Comparison of ENCODE assay signal across 8 cellular contexts in genomic region chr9:121271368-121272351, GRCh38. TPM values are rescaled to one million over a fixed set of nuclear protein-coding genes. Genes with fewer than 3 reads are reported as not detected.
DNase-seq lines count a peak whose midpoint lies in the region; ATAC-seq and TF ChIP-seq lines count a peak whose summit lies in the region.

No MANE protein-coding gene starts in this region.

- peak overlapping the region; percentile 15 to 89 for H3K27ac ChIP-seq in lung (ENCODE audit: low read depth in 1 of 2, low read length in 1 of 2)
- peak overlapping the region in 2 of 3 donors; percentile 42 to 48 for H3K27ac ChIP-seq in thyroid gland

- peak overlapping the region; percentile 72 for H2AFZ ChIP-seq in Loucy (ENCODE audit: low read length)

- no peaks in the 10 kb centered on the region for H3K9me2 ChIP-seq in Loucy (replicated peaks; ENCODE audit: low read depth, low read length)

- H3K9ac ChIP-seq in Loucy (ENCODE audit: low read depth, low read length, poor library complexity, severe bottlenecking), result peak overlapping the region; percentile 80

- ATAC-seq in lung (ENCODE audit: insufficient read depth, low FRiP score) (no peak), HG02973 (IDR thresholded peaks at IDR 0.05; ENCODE audit: unreplicated experiment) (no peak), HG02840 (IDR thresholded peaks at IDR 0.05; ENCODE audit: low FRiP score, unreplicated experiment) (no peak)

- no peak for TF ChIP-seq POLR2A in thyroid gland (IDR thresholded peaks at IDR 0.05)

- no peak for TF ChIP-seq CTCF in Loucy (conservative IDR thresholded peaks at IDR 0.05; ENCODE audit: low read length)
- TF ChIP-seq CTCF in brain (conservative IDR thresholded peaks at IDR 0.05), result no peak
- TF ChIP-seq CTCF in lung (IDR thresholded peaks at IDR 0.05; ENCODE audit: control extremely low read depth, extremely low read depth), result no peak
- no peak for TF ChIP-seq CTCF in thyroid gland (IDR thresholded peaks at IDR 0.05)

- intact Hi-C loops in thyroid gland (cut with DNase I), result no loop called here
- intact Hi-C loops in activated CD4-positive, alpha-beta memory T cell treated with anti-CD3 and anti-CD28 coated beads for 36 hours (cut with micrococcal nuclease), result no loop called here

- H3K27me3 ChIP-seq in Loucy (ENCODE audit: insufficient read depth, low read length, poor library complexity, severe bottlenecking) (no peaks in the 10 kb centered on the region), lung (ENCODE audit: control insufficient read depth, insufficient read depth) (no peaks in the 10 kb centered on the region), thyroid gland (no peaks in the 10 kb centered on the region)

- peak overlapping the region; percentile 17 to 96 (median 51) for H3K27ac Mint-ChIP-seq in brain
- no peak overlapping the region for H3K27ac Mint-ChIP-seq in activated CD4-positive, alpha-beta memory T cell treated with anti-CD3 and anti-CD28 coated beads for 36 hours

- H3K9me3 ChIP-seq in Loucy (ENCODE audit: insufficient read depth, low read depth, low read length) (no peaks in the 10 kb centered on the region), lung (ENCODE audit: control insufficient read depth in 2 of 2, insufficient read depth in 1 of 2, low read length in 1 of 2) (no peaks in the 10 kb centered on the region), thyroid gland (no peaks in the 10 kb centered on the region)

- H3K36me3 ChIP-seq in Loucy (ENCODE audit: insufficient read depth, low read length), result no peaks in the 10 kb centered on the region
- no peaks in the 10 kb centered on the region for H3K36me3 ChIP-seq in lung (ENCODE audit: control insufficient read depth in 2 of 2, insufficient read depth in 2 of 2, low read length in 2 of 2)
- H3K36me3 ChIP-seq in thyroid gland, result no peaks in the 10 kb centered on the region

- H3K79me2 ChIP-seq in Loucy (ENCODE audit: insufficient read depth, low read length), result peaks cover 12% of the 10 kb centered on the region

- peaks cover 3% of the 10 kb centered on the region; the same call in 1 of the 2 replicates for H3F3A ChIP-seq in Loucy (ENCODE audit: low read depth)

- H4K20me1 ChIP-seq in Loucy (ENCODE audit: insufficient read depth, low read length, poor library complexity, severe bottlenecking), result no peaks in the 10 kb centered on the region

- H3K36me3 Mint-ChIP-seq in brain, result no peaks in the 10 kb centered on the region
- no peaks in the 10 kb centered on the region for H3K36me3 Mint-ChIP-seq in activated CD4-positive, alpha-beta memory T cell treated with anti-CD3 and anti-CD28 coated beads for 36 hours

- peaks cover 66% of the 10 kb centered on the region for H3K4me1 ChIP-seq in Loucy (ENCODE audit: insufficient read depth, low read length, poor library complexity, severe bottlenecking)
- peaks cover 10 to 20% of the 10 kb centered on the region in 2 donors for H3K4me1 ChIP-seq in lung (ENCODE audit: control insufficient read depth in 2 of 2, insufficient read depth in 2 of 2, low read length in 2 of 2)
- peaks cover 29 to 56% of the 10 kb centered on the region in 2 donors for H3K4me1 ChIP-seq in thyroid gland

- peak overlapping the region; percentile 96 for H3K4me2 ChIP-seq in Loucy (ENCODE audit: low read depth, low read length, poor library complexity, severe bottlenecking)

- H3K9me3 Mint-ChIP-seq in brain, result peaks cover 0 to 3% (median 0%) of the 10 kb centered on the region in 5 experiments
- H3K9me3 Mint-ChIP-seq in activated CD4-positive, alpha-beta memory T cell treated with anti-CD3 and anti-CD28 coated beads for 36 hours, result no peaks in the 10 kb centered on the region

- POLR2A ChIA-PET in activated CD4-positive, alpha-beta memory T cell treated with anti-CD3 and anti-CD28 coated beads for 36 hours (lab: Charles Lee), result interaction anchor here (0.8 kb wide), 1 partner anchor 10 kb away, joined by 3 read pairs; no protein-coding TSS in a partner anchor

- 30 to 47% methylated on average over 13 of the region's 13 CpGs for WGBS in lung, 2 donors
- WGBS in thyroid gland, 2 donors, result 68 to 70% methylated on average over 13 of the region's 13 CpGs

- H3K4me3 ChIP-seq in Loucy (ENCODE audit: low read length, poor library complexity, severe bottlenecking) (peak overlapping the region; percentile 83), lung (no peak overlapping the region), thyroid gland (replicated peaks in 1 of 3) (no peak overlapping the region)

- H3K4me3 Mint-ChIP-seq in brain, result peak overlapping the region in 4 of 5 experiments; percentile 32 to 91 (median 66)
- no peak overlapping the region for H3K4me3 Mint-ChIP-seq in activated CD4-positive, alpha-beta memory T cell treated with anti-CD3 and anti-CD28 coated beads for 36 hours

- H3K27me3 Mint-ChIP-seq in brain, result peaks cover 21% of the 10 kb centered on the region
- peaks cover 14% of the 10 kb centered on the region for H3K27me3 Mint-ChIP-seq in activated CD4-positive, alpha-beta memory T cell treated with anti-CD3 and anti-CD28 coated beads for 36 hours

- peak; percentile 55 for DNase-seq in lung (ENCODE audit: low spot score)
- no peak for DNase-seq in thyroid gland
- no peak for DNase-seq in activated CD4-positive, alpha-beta memory T cell treated with anti-CD3 and anti-CD28 coated beads for 36 hours
- no peak for DNase-seq in OCI-M2 (lab: John Stamatoyannopoulos, UW; ENCODE audit: unreplicated experiment)

- peaks cover 58% of the 10 kb centered on the region for H3K4me1 Mint-ChIP-seq in brain
- peaks cover 13% of the 10 kb centered on the region for H3K4me1 Mint-ChIP-seq in activated CD4-positive, alpha-beta memory T cell treated with anti-CD3 and anti-CD28 coated beads for 36 hours (ENCODE audit: low read depth)

- CTCF ChIA-PET in activated CD4-positive, alpha-beta memory T cell treated with anti-CD3 and anti-CD28 coated beads for 36 hours (lab: Charles Lee), result interaction anchor here (1.1 to 3.6 kb wide), 2 partner anchors 48 to 59 kb away, joined by 4 to 13 read pairs; no protein-coding TSS in a partner anchor

RNA-seq across cellular contexts. Expression of gene GSN, which starts 3.7 kb away (rescaled TPM):
- polyA plus RNA-seq in brain (ENCODE audit: insufficient read depth, low read depth, low replicate concordance) (430 TPM), lung (100 to 1,000 TPM; 201 to 265 TPM)
- total RNA-seq in lung (100 to 1,000 TPM; 133 to 468 TPM), thyroid gland (1,000 to 10,000 TPM; 1,151 to 1,624 (median 1,443) TPM)
- 1 to 10 TPM; 2.6 to 2.9 TPM for total RNA-seq in activated CD4-positive, alpha-beta memory T cell treated with anti-CD3 and anti-CD28 coated beads for 36 hours

Comparison
In these comparisons a context has a peak if more than half of its experiments do, and no peak if none do; other contexts are left out.
1. RNA of gene GSN, which starts 3.7 kb away (total RNA-seq): 1,151 to 1,624 TPM in thyroid gland and 133 to 468 TPM in lung; 2.6 to 2.9 TPM in activated CD4-positive, alpha-beta memory T cell treated with anti-CD3 and anti-CD28 coated beads for 36 hours; every median in the first group is over 10 times any median in the second.